In genomic region chr5:20610650-20611049, GRCh38 we compare ENCODE assay signal across 13 cellular contexts.
"Had no signal": no experiment of that assay in that cellular context is flagged by ENCODE, and none has a peak within 500 bp of the region (broad histone marks: within the 10 kb centered on the region; RNA-seq: fewer than 3 reads in every experiment).

No MANE protein-coding gene starts in this region.

- H3K27me3 ChIP-seq: body of pancreas, colonic mucosa, upper lobe of right lung had no signal

- H3K27ac ChIP-seq: body of pancreas, colonic mucosa, thoracic aorta, upper lobe of right lung had no signal

- ATAC-seq: body of pancreas; esophagus mucosa; natural killer cell treated with Interleukin-12 subunit alpha and Interleukin-12 subunit beta and Interleukin-15 and Interleukin-18, amount 100 ng/mL, for 72 hours; stimulated activated effector memory CD8-positive, alpha-beta T cell treated with anti-CD3 and anti-CD28 coated beads, Interleukin-12 subunit alpha, Interleukin-12 subunit beta, amount 100 ng/mL, for 72 hours; upper lobe of right lung had no signal

- H3K36me3 ChIP-seq: colonic mucosa, thoracic aorta, upper lobe of right lung had no signal

- H3K4me1 ChIP-seq: body of pancreas, colonic mucosa, upper lobe of right lung had no signal

- H3K9me3 ChIP-seq: body of pancreas, colonic mucosa, upper lobe of right lung had no signal

- H3K4me3 ChIP-seq: body of pancreas, colonic mucosa, thoracic aorta, upper lobe of right lung had no signal

- DNase-seq: activated CD4-positive, CD25-positive, alpha-beta regulatory T cell treated with anti-CD3 and anti-CD28 coated beads, Interleukin-2, amount 50 U/mL, for 72 hours; activated naive CD8-positive, alpha-beta T cell treated with anti-CD3 and anti-CD28 coated beads for 36 hours; amygdala; body of pancreas; caudate nucleus; colonic mucosa; hypothalamus; kidney glomerular epithelial cell; upper lobe of right lung had no signal
